16 cellular contexts compared by ENCODE assay signal in genomic region chr22:46439576-46440465, GRCh38.
A peak's percentile ranks its signal among the peaks of the same experiment; 100 is the strongest.
DNase-seq lines count a peak whose midpoint lies in the region; ATAC-seq, FAIRE-seq and TF ChIP-seq lines count a peak whose summit lies in the region.
"Had no signal": no experiment of that assay in that cellular context is flagged by ENCODE, and none has a peak within 500 bp of the region (broad histone marks: within the 10 kb centered on the region; RNA-seq: fewer than 3 reads in every experiment).

No MANE protein-coding gene starts in this region.

- CTCF ChIA-PET in naive thymus-derived CD4-positive, alpha-beta T cell (lab: Charles Lee): no interaction called here

- H3K4me1 Mint-ChIP-seq in astrocyte (ENCODE audit: low read depth, unreplicated experiment): no peaks in the 10 kb centered on the region
- peaks cover 31% of the 10 kb centered on the region for H3K4me1 Mint-ChIP-seq in nephron
- H3K4me1 Mint-ChIP-seq in naive thymus-derived CD4-positive, alpha-beta T cell: no peaks in the 10 kb centered on the region

- no peak overlapping the region for H3K4me3 ChIP-seq in astrocyte (ENCODE audit: insufficient read depth, low read depth, low read length)
- H3K4me3 ChIP-seq in stomach: no peak overlapping the region
- no peak overlapping the region for H3K4me3 ChIP-seq in naive thymus-derived CD4-positive, alpha-beta T cell (ENCODE audit: low read length)
- H3K4me3 ChIP-seq in body of pancreas: no peak overlapping the region
- H3K4me3 ChIP-seq: GM12878, HAP-1 had no signal

- H3K27me3 ChIP-seq in astrocyte (ENCODE audit: insufficient read depth, low read length) (no peaks in the 10 kb centered on the region), stomach (no peaks in the 10 kb centered on the region), body of pancreas (no peaks in the 10 kb centered on the region)
- H3K27me3 ChIP-seq in naive thymus-derived CD4-positive, alpha-beta T cell (ENCODE audit: control insufficient read depth in 2 of 2, insufficient read depth in 2 of 2, low read length in 2 of 2): no peaks in the 10 kb centered on the region
- H3K27me3 ChIP-seq: BE2C had no signal

- WGBS in stomach, 5 donors: 66 to 82% (median 78%) methylated on average over 20 to 24 of the region's 24 CpGs
- 73 to 79% methylated on average over 12 to 22 of the region's 24 CpGs for WGBS in body of pancreas, 2 donors

- intact Hi-C loops in stomach (cut with DNase I; ENCODE audit: low total_unique reads) (no loop called here), body of pancreas (cut with DNase I) (no loop called here)
- intact Hi-C loops in naive thymus-derived CD4-positive, alpha-beta T cell (cut with micrococcal nuclease): no loop called here

- POLR2A ChIA-PET in naive thymus-derived CD4-positive, alpha-beta T cell (lab: Charles Lee): no interaction called here

- H3K36me3 Mint-ChIP-seq in astrocyte (ENCODE audit: low read depth, unreplicated experiment): peaks cover 20% of the 10 kb centered on the region
- H3K36me3 Mint-ChIP-seq in nephron (ENCODE audit: low read depth): peaks cover 4% of the 10 kb centered on the region
- H3K36me3 Mint-ChIP-seq in naive thymus-derived CD4-positive, alpha-beta T cell: no peaks in the 10 kb centered on the region
- H3K36me3 Mint-ChIP-seq: CD4-positive, alpha-beta memory T cell had no signal

- no peaks in the 10 kb centered on the region for H3K9me3 Mint-ChIP-seq in astrocyte (ENCODE audit: unreplicated experiment)
- H3K9me3 Mint-ChIP-seq in nephron: no peaks in the 10 kb centered on the region
- H3K9me3 Mint-ChIP-seq in naive thymus-derived CD4-positive, alpha-beta T cell: no peaks in the 10 kb centered on the region
- H3K9me3 Mint-ChIP-seq: CD4-positive, alpha-beta memory T cell had no signal

- no peaks in the 10 kb centered on the region for H3K79me2 ChIP-seq in astrocyte (ENCODE audit: insufficient read depth, low read length)

- no peak for ATAC-seq in naive thymus-derived CD4-positive, alpha-beta T cell
- ATAC-seq in body of pancreas (no peak), HG03439 (IDR thresholded peaks at IDR 0.05; ENCODE audit: unreplicated experiment) (no peak)
- ATAC-seq: GM12878 had no signal

- no peak for TF ChIP-seq EP300 in stomach (IDR thresholded peaks at IDR 0.05)

- H3K9me3 ChIP-seq in astrocyte (ENCODE audit: insufficient read depth, low read depth, low read length): no peaks in the 10 kb centered on the region
- H3K9me3 ChIP-seq in stomach: no peaks in the 10 kb centered on the region
- no peaks in the 10 kb centered on the region for H3K9me3 ChIP-seq in naive thymus-derived CD4-positive, alpha-beta T cell (ENCODE audit: control insufficient read depth in 2 of 3, low read length in 3 of 3)
- no peaks in the 10 kb centered on the region for H3K9me3 ChIP-seq in body of pancreas
- H3K9me3 ChIP-seq: BE2C, HAP-1 had no signal

- H3K9ac ChIP-seq in astrocyte (ENCODE audit: low read length): no peak overlapping the region

- H3K4me1 ChIP-seq in astrocyte (ENCODE audit: insufficient read depth, low read length) (no peaks in the 10 kb centered on the region), stomach (peaks cover 8 to 35% (median 22%) of the 10 kb centered on the region in 4 donors), body of pancreas (no peaks in the 10 kb centered on the region)
- no peaks in the 10 kb centered on the region for H3K4me1 ChIP-seq in naive thymus-derived CD4-positive, alpha-beta T cell (ENCODE audit: control insufficient read depth in 2 of 2, insufficient read depth in 2 of 2, low read length in 2 of 2)
- H3K4me1 ChIP-seq: BE2C had no signal

- no peaks in the 10 kb centered on the region for H3K36me3 ChIP-seq in astrocyte (ENCODE audit: insufficient read depth, low read length)
- no peaks in the 10 kb centered on the region for H3K36me3 ChIP-seq in stomach
- no peaks in the 10 kb centered on the region for H3K36me3 ChIP-seq in naive thymus-derived CD4-positive, alpha-beta T cell (ENCODE audit: control insufficient read depth in 2 of 3, insufficient read depth in 3 of 3, low read length in 3 of 3)
- no peaks in the 10 kb centered on the region for H3K36me3 ChIP-seq in body of pancreas (replicated peaks in 1 of 2; ENCODE audit: insufficient read depth in 1 of 2, low read depth in 2 of 2)
- H3K36me3 ChIP-seq: BE2C had no signal

- H3K4me2 ChIP-seq in astrocyte (ENCODE audit: low read length): no peak overlapping the region

- peak overlapping the region; percentile 59 for H3K27ac Mint-ChIP-seq in astrocyte (ENCODE audit: unreplicated experiment)
- peak overlapping the region; percentile 34 to 76 (median 37) for H3K27ac Mint-ChIP-seq in nephron
- no peak overlapping the region for H3K27ac Mint-ChIP-seq in naive thymus-derived CD4-positive, alpha-beta T cell

- H3K27ac ChIP-seq in astrocyte (ENCODE audit: low read depth, low read length): no peak overlapping the region
- H3K27ac ChIP-seq in stomach: peak overlapping the region in 1 of 5 donors; percentile 7
- H3K27ac ChIP-seq in naive thymus-derived CD4-positive, alpha-beta T cell (ENCODE audit: low read depth, low read length): no peak overlapping the region
- H3K27ac ChIP-seq in body of pancreas: no peak overlapping the region
- H3K27ac ChIP-seq: C4-2B had no signal

- no peak overlapping the region for H2AFZ ChIP-seq in astrocyte (ENCODE audit: low read depth, low read length)

- H3K27me3 Mint-ChIP-seq in astrocyte (ENCODE audit: low read depth, unreplicated experiment): peaks cover 2% of the 10 kb centered on the region
- H3K27me3 Mint-ChIP-seq in nephron (ENCODE audit: low read depth): peaks cover 8% of the 10 kb centered on the region
- no peaks in the 10 kb centered on the region for H3K27me3 Mint-ChIP-seq in naive thymus-derived CD4-positive, alpha-beta T cell
- H3K27me3 Mint-ChIP-seq: CD4-positive, alpha-beta memory T cell had no signal

- DNase-seq in astrocyte (ENCODE audit: low read depth): no peak
- DNase-seq in stomach: peak; percentile 36
- DNase-seq in naive thymus-derived CD4-positive, alpha-beta T cell: no peak
- no peak for DNase-seq in body of pancreas
- DNase-seq in HT-29 (ENCODE audit: low spot score): no peak
- DNase-seq: BE2C; CD4-positive, alpha-beta memory T cell; DMS79 had no signal

- TF ChIP-seq CTCF in astrocyte (IDR thresholded peaks at IDR 0.05; ENCODE audit: insufficient read depth, low read depth, low read length) (no peak), nephron (IDR thresholded peaks at IDR 0.05; ENCODE audit: unreplicated experiment in 3 of 3) (no peak), stomach (IDR thresholded peaks at IDR 0.05) (no peak), body of pancreas (IDR thresholded peaks at IDR 0.05) (no peak)

- H4K20me1 ChIP-seq in astrocyte (ENCODE audit: insufficient read depth, low read length): peaks cover 4% of the 10 kb centered on the region

- FAIRE-seq in astrocyte (lab: Jason Lieb, UNC): no peak
- FAIRE-seq: A204.1, GM12878, GM18507, H1 had no signal

- H3K4me3 Mint-ChIP-seq in astrocyte (ENCODE audit: unreplicated experiment) (no peak overlapping the region), nephron (no peak overlapping the region)
- no peak overlapping the region for H3K4me3 Mint-ChIP-seq in naive thymus-derived CD4-positive, alpha-beta T cell
- H3K4me3 Mint-ChIP-seq: CD4-positive, alpha-beta memory T cell had no signal

- TF ChIP-seq POLR2A in stomach (IDR thresholded peaks at IDR 0.05) (no peak), body of pancreas (IDR thresholded peaks at IDR 0.05) (no peak)

Comparison
In these comparisons a context has a peak if more than half of its experiments do, and no peak if none do; other contexts are left out.
1. H3K27ac Mint-ChIP-seq: peak in astrocyte (single experiment) and nephron (3 of 3); none in naive thymus-derived CD4-positive, alpha-beta T cell (0 of 9).